ENCODE assay signal across 8 cellular contexts in the genomic region with DNA sequence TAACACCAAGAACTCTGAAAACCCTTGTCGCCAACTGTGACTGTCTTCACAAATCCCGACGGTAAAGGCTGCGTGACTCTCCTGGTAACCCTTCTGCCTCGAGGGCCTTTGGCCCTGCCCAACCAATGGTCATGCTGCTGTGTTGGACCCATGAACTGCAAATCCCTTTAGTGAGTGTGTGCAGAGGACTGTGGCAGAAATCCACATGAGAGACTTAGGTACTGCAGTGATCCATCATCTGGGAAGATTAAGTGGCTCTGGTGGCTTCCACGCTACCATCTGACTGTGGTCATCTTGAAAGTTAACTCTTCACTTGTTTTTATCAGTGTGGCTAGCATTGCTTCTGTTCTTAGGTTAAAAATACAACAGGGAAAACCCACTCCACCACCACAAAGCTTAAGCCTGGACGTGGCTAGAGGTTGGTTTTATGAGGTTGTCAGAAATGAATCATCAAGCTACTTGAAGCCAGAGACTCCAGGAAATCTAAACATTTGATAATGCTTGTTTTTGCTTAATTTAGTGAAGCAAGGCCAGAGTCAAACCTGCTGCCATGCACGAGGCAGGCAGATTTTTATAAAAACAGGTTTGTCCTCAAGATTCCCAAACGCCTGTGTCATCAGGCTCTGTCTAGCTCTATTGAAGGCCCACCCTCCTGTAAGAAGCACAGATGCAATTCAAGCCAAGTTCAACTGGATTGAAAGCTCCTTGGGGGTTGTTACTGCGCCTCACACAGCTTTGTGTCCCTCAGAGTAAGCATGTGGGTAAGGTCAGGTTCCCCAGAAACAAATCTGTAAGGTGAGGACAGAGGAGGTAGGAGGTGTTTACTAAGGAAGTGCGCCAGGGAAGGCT. TPM values are rescaled to one million over a fixed set of nuclear protein-coding genes. Genes with fewer than 3 reads are reported as not detected.
DNase-seq lines count a peak whose midpoint lies in the region; ATAC-seq and TF ChIP-seq lines count a peak whose summit lies in the region.

No MANE protein-coding gene starts in this region.

- CTCF ChIA-PET in OCI-LY7 (lab: Charles Lee; ENCODE audit: unreplicated experiment), result no interaction called here

- intact Hi-C loops in left colon (cut with DNase I, micrococcal nuclease), result no loop called here
- intact Hi-C loops in OCI-LY7 (cut with micrococcal nuclease; ENCODE audit: unreplicated experiment), result no loop called here
- intact Hi-C loops in right lobe of liver (cut with DNase I), result no loop called here

- no peak overlapping the region for H3K4me2 ChIP-seq in OCI-LY7 (ENCODE audit: low read length)

- no TSS peak for BruUV-seq in OCI-LY7 (replicated peaks; lab: Mats Ljungman, UMichigan)

- TF ChIP-seq CTCF in OCI-LY7 (conservative IDR thresholded peaks at IDR 0.05; ENCODE audit: low read length) (no peak), suprapubic skin (IDR thresholded peaks at IDR 0.05) (no peak), right lobe of liver (IDR thresholded peaks at IDR 0.05) (no peak)

- H3K4me3 ChIP-seq in OCI-LY7 (ENCODE audit: low read depth, low read length, poor library complexity, severe bottlenecking) (no peak overlapping the region), suprapubic skin (no peak overlapping the region), right lobe of liver (no peak overlapping the region)

- H4K20me1 ChIP-seq in OCI-LY7 (ENCODE audit: insufficient read depth, low read length), result no peaks in the 10 kb centered on the region

- H2AFZ ChIP-seq in OCI-LY7 (ENCODE audit: low read length), result no peak overlapping the region

- H3K4me1 ChIP-seq in OCI-LY7 (ENCODE audit: insufficient read depth, low read length, poor library complexity, severe bottlenecking) (no peaks in the 10 kb centered on the region), suprapubic skin (no peaks in the 10 kb centered on the region), right lobe of liver (no peaks in the 10 kb centered on the region)

- TF ChIP-seq EP300 in suprapubic skin (IDR thresholded peaks at IDR 0.05), result no peak

- POLR2A ChIA-PET in OCI-LY7 (lab: Charles Lee), result no interaction called here

- H3K27ac ChIP-seq in OCI-LY7 (ENCODE audit: low read depth, low read length, poor library complexity, severe bottlenecking) (no peak overlapping the region), suprapubic skin (no peak overlapping the region), right lobe of liver (no peak overlapping the region)

- peak; percentile 97 for DNase-seq in A172 (ENCODE audit: low spot score)
- DNase-seq in T1000 (lab: John Stamatoyannopoulos, UW), result peak; percentile 21
- DNase-seq in left colon, result no peak
- DNase-seq in OCI-LY7 (ENCODE audit: low spot score), result no peak
- no peak for DNase-seq in suprapubic skin (ENCODE audit: low spot score in 2 of 2)
- no peak for DNase-seq in right lobe of liver

- 76% methylated on average over 11 of the region's 11 CpGs for WGBS in suprapubic skin
- WGBS in right lobe of liver (ENCODE audit: insufficient coverage, low coverage, low lambda C conversion rate, missing lambda C conversion rate), result 80% methylated on average over 5 of the region's 11 CpGs

- no peaks in the 10 kb centered on the region for H3K79me2 ChIP-seq in OCI-LY7 (ENCODE audit: insufficient read depth, low read depth, low read length)

- H3K36me3 ChIP-seq in OCI-LY7 (ENCODE audit: insufficient read depth, low read length) (no peaks in the 10 kb centered on the region), suprapubic skin (no peaks in the 10 kb centered on the region), right lobe of liver (no peaks in the 10 kb centered on the region)

- H3K9me2 ChIP-seq in OCI-LY7 (ENCODE audit: insufficient read depth, low read length), result no peaks in the 10 kb centered on the region

- H3K27me3 ChIP-seq in suprapubic skin (no peaks in the 10 kb centered on the region), right lobe of liver (no peaks in the 10 kb centered on the region)

- H3K9me3 ChIP-seq in OCI-LY7 (ENCODE audit: low read length), result no peaks in the 10 kb centered on the region
- H3K9me3 ChIP-seq in suprapubic skin, result no peaks in the 10 kb centered on the region
- no peaks in the 10 kb centered on the region for H3K9me3 ChIP-seq in right lobe of liver

- TF ChIP-seq POLR2A in suprapubic skin (IDR thresholded peaks at IDR 0.05), result no peak
- no peak for TF ChIP-seq POLR2A in right lobe of liver (IDR thresholded peaks at IDR 0.05)

- peak; percentile 85 for ATAC-seq in GM18867 (IDR thresholded peaks at IDR 0.05; ENCODE audit: unreplicated experiment)
- ATAC-seq in HG02981 (IDR thresholded peaks at IDR 0.05; ENCODE audit: unreplicated experiment), result peak; percentile 85
- peak; percentile 22 for ATAC-seq in left colon
- ATAC-seq in right lobe of liver, result no peak

RNA-seq across cellular contexts. Expression of a gene that starts 52.7 kb away (rescaled TPM):
- total RNA-seq in A172 (2014; rRNA removed; shearing (Covaris generic)), result 85.1 and 86.5 TPM in 2 replicates
- total RNA-seq in left colon (10 to 100 TPM; 39.4 to 43.5 TPM), OCI-LY7 (2022) (38.2 and 38.7 TPM in 2 replicates), suprapubic skin (10 to 100 TPM; 43.1 to 70.3 (median 47.0) TPM), right lobe of liver (10 to 100 TPM; 11.5 to 21.1 (median 17.2) TPM)
- 34.9 and 41.0 TPM in 2 replicates for total RNA-seq in OCI-LY7 (2014; rRNA removed; shearing (Covaris generic))

Comparison
In these comparisons a context has a peak if more than half of its experiments do, and no peak if none do; other contexts are left out.
1. DNase-seq: peak in A172 (single experiment) and T1000 (single experiment); none in left colon (0 of 2), OCI-LY7 (single experiment), suprapubic skin (0 of 2) and right lobe of liver (0 of 3).
2. ATAC-seq: peak in GM18867 (single experiment), HG02981 (single experiment) and left colon (single experiment); none in right lobe of liver (0 of 4).